In the genomic region with DNA sequence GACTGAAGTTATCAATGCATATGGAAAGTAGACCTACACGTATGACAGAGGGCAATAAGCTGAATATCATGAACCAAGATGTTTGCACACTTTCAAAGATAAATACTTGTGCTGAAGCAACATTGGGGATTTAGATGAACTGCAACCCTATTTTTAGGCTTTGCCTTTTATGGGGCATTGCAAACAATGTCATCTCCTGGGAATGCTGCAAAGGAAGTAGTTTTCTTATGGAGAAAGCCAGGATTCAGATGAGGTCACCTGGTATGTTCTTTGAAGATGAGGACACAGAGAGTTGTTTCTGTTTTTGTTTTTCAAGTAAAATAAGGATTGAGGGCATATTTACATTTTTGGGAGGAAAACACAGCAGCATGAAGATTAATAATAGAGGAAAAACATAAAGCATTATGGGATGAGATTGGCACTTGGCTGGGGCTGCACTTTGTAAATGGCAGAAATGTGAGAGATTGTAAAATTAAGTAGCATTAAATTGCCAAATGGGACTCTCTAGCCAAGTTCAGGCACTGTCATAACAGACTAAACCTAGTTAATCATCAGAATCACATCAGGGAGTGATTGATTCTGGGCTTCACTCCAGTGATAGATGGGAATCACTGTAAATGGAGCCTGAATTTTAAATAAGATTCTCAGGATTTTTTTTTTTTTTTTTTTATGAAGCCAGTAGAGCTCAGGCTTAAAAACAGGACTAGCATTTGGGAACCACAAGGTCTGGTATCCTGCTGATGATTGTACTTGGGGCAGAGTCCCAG, we compare ENCODE assay signal across 21 cellular contexts.
"Had no signal": no experiment of that assay in that cellular context is flagged by ENCODE, and none has a peak within 500 bp of the region (broad histone marks: within the 10 kb centered on the region; RNA-seq: fewer than 3 reads in every experiment).

No MANE protein-coding gene starts in this region.

- H3K4me1 Mint-ChIP-seq: immature natural killer cell; naive thymus-derived CD4-positive, alpha-beta T cell; neural progenitor cell had no signal

- H3K27me3 ChIP-seq: gastroesophageal sphincter, heart right ventricle, neural progenitor cell, tibial nerve had no signal

- H3K9ac ChIP-seq: neural progenitor cell had no signal

- H3K36me3 ChIP-seq: gastroesophageal sphincter, heart right ventricle, neural progenitor cell, prostate gland, tibial nerve had no signal

- DNase-seq: activated CD4-positive, alpha-beta T cell treated with anti-CD3 and anti-CD28 coated beads, Interleukin-2, amount 50 U/mL, for 1 hour; activated CD8-positive, alpha-beta memory T cell treated with anti-CD3 and anti-CD28 coated beads for 24 hours; activated CD8-positive, alpha-beta memory T cell treated with anti-CD3 and anti-CD28 coated beads, Interleukin-2, amount 50 U/mL, for 48 hours; activated effector memory CD4-positive, alpha-beta T cell treated with anti-CD3 and anti-CD28 coated beads, Interleukin-2, amount 50 U/mL, for 16 hours; activated naive CD4-positive, alpha-beta T cell treated with anti-CD3 and anti-CD28 coated beads, Interleukin-2, amount 50 U/mL, for 16 hours; activated T-cell treated with anti-CD3 and anti-CD28 coated beads, Interleukin-2, amount 50 U/mL, for 48 hours; effector memory CD8-positive, alpha-beta T cell; heart right ventricle; immature natural killer cell; mesenchymal stem cell; naive thymus-derived CD4-positive, alpha-beta T cell; right cardiac atrium; stimulated activated CD4-positive, alpha-beta T cell treated with anti-CD3 and anti-CD28 coated beads, Interleukin-2, amount 100 ng/mL, for 48 hours; T1000 had no signal

- H3K36me3 Mint-ChIP-seq: immature natural killer cell; naive thymus-derived CD4-positive, alpha-beta T cell; neural progenitor cell had no signal

- H3K4me1 ChIP-seq: gastroesophageal sphincter, heart right ventricle, neural progenitor cell, prostate gland, tibial nerve had no signal

- H3K27ac Mint-ChIP-seq: effector memory CD8-positive, alpha-beta T cell; immature natural killer cell; naive thymus-derived CD4-positive, alpha-beta T cell; neural progenitor cell; stimulated activated naive CD8-positive, alpha-beta T cell treated with anti-CD3 and anti-CD28 coated beads, Interleukin-15, Interleukin-2, amounts not matched to agents 100 ng/mL and 50 ng/mL, for 24 hours had no signal

- H2AFZ ChIP-seq: neural progenitor cell had no signal

- ATAC-seq: activated CD4-positive, CD25-positive, alpha-beta regulatory T cell treated with anti-CD3 and anti-CD28 coated beads, Interleukin-2, amount 50 U/mL, for 24 hours; effector memory CD8-positive, alpha-beta T cell; gastroesophageal sphincter; heart right ventricle; naive thymus-derived CD4-positive, alpha-beta T cell; right cardiac atrium had no signal

- H3K4me2 ChIP-seq: neural progenitor cell had no signal

- H3K4me3 Mint-ChIP-seq: effector memory CD8-positive, alpha-beta T cell; immature natural killer cell; naive thymus-derived CD4-positive, alpha-beta T cell; neural progenitor cell; stimulated activated naive CD8-positive, alpha-beta T cell treated with anti-CD3 and anti-CD28 coated beads, Interleukin-15, Interleukin-2, amounts not matched to agents 100 ng/mL and 50 ng/mL, for 24 hours had no signal

- H3K9me3 ChIP-seq: prostate gland had no signal

- H3K4me3 ChIP-seq: gastroesophageal sphincter, heart right ventricle, neural progenitor cell, prostate gland, tibial nerve had no signal

- H3K27me3 Mint-ChIP-seq: effector memory CD8-positive, alpha-beta T cell; naive thymus-derived CD4-positive, alpha-beta T cell; stimulated activated naive CD8-positive, alpha-beta T cell treated with anti-CD3 and anti-CD28 coated beads, Interleukin-15, Interleukin-2, amounts not matched to agents 100 ng/mL and 50 ng/mL, for 24 hours had no signal

- H3K27ac ChIP-seq: epithelial cell of prostate, gastroesophageal sphincter, heart right ventricle, neural progenitor cell, prostate gland, tibial nerve had no signal
